ENCODE assay signal across 8 cellular contexts in genomic region chr12:49568442-49568776, GRCh38. TPM values are rescaled to one million over a fixed set of nuclear protein-coding genes. Genes with fewer than 3 reads are reported as not detected.
DNase-seq lines count a peak whose midpoint lies in the region; ATAC-seq and TF ChIP-seq lines count a peak whose summit lies in the region.

No MANE protein-coding gene starts in this region.

- no peaks in the 10 kb centered on the region for H3K27me3 Mint-ChIP-seq in activated B cell treated with CpG ODN at 0.5 μM for 24 hours

- H3K36me3 ChIP-seq in iPS-15b (ENCODE audit: control insufficient read depth, insufficient read depth, low read length) (peaks cover 6% of the 10 kb centered on the region), stomach (peaks cover 17 to 32% (median 24%) of the 10 kb centered on the region in 4 donors)

- no peak for TF ChIP-seq POLR2A in stomach (IDR thresholded peaks at IDR 0.05)

- DNase-seq in activated B cell treated with CpG ODN at 0.5 μM for 24 hours (no peak), stomach (no peak), NCI-H2107 (lab: John Stamatoyannopoulos, UW) (no peak), NCI-H1930 (lab: John Stamatoyannopoulos, UW) (no peak), Kasumi-1 (lab: John Stamatoyannopoulos, UW) (no peak)

- peaks cover 4% of the 10 kb centered on the region for H3K4me1 ChIP-seq in iPS-15b (ENCODE audit: control insufficient read depth, insufficient read depth, low read length)
- peaks cover 17 to 64% (median 40%) of the 10 kb centered on the region in 4 donors for H3K4me1 ChIP-seq in stomach

- H3K9me3 ChIP-seq in iPS-15b (ENCODE audit: control insufficient read depth, insufficient read depth, low read length) (no peaks in the 10 kb centered on the region), stomach (no peaks in the 10 kb centered on the region)

- H3K4me3 Mint-ChIP-seq in activated B cell treated with CpG ODN at 0.5 μM for 24 hours = peak overlapping the region; percentile 97

- H3K36me3 Mint-ChIP-seq in activated B cell treated with CpG ODN at 0.5 μM for 24 hours (ENCODE audit: low read depth) = peaks cover 33% of the 10 kb centered on the region

- H3K9ac ChIP-seq in iPS-15b (ENCODE audit: low read depth, low read length) = peak overlapping the region; percentile 92

- peaks cover 30% of the 10 kb centered on the region for H3K4me1 Mint-ChIP-seq in activated B cell treated with CpG ODN at 0.5 μM for 24 hours

- TF ChIP-seq CTCF in activated B cell treated with CpG ODN at 0.5 μM for 24 hours (IDR thresholded peaks at IDR 0.05) = no peak
- no peak for TF ChIP-seq CTCF in stomach (IDR thresholded peaks at IDR 0.05)

- TF ChIP-seq EP300 in stomach (IDR thresholded peaks at IDR 0.05) = no peak

- H3K27ac Mint-ChIP-seq in activated B cell treated with CpG ODN at 0.5 μM for 24 hours = peak overlapping the region; percentile 100

- H3K27me3 ChIP-seq in iPS-15b (ENCODE audit: control insufficient read depth, insufficient read depth, low read length) = no peaks in the 10 kb centered on the region
- H3K27me3 ChIP-seq in stomach = no peaks in the 10 kb centered on the region

- H3K4me3 ChIP-seq in iPS-15b (ENCODE audit: low read depth, low read length) (peak overlapping the region; percentile 97), stomach (peak overlapping the region; percentile 74 to 100 (median 97))

- ATAC-seq in GM18870 (IDR thresholded peaks at IDR 0.05; ENCODE audit: unreplicated experiment) = peak; percentile 7
- ATAC-seq in HG02885 (IDR thresholded peaks at IDR 0.05; ENCODE audit: poor library complexity, unreplicated experiment) = peak; percentile 16
- ATAC-seq in activated B cell treated with CpG ODN at 0.5 μM for 24 hours (ENCODE audit: low read depth) = peak; percentile 28

- POLR2A ChIA-PET in activated B cell treated with CpG ODN at 0.5 μM for 24 hours (lab: Charles Lee) = interaction anchor here (0.9 kb wide), 1 partner anchor 202 kb away, joined by 3 read pairs; no protein-coding TSS in a partner anchor

- no peaks in the 10 kb centered on the region for H3K9me3 Mint-ChIP-seq in activated B cell treated with CpG ODN at 0.5 μM for 24 hours

- WGBS in stomach, 5 donors = 0 to 1% (median 0%) methylated on average over 13 of the region's 13 CpGs

- intact Hi-C loops in activated B cell treated with CpG ODN at 0.5 μM for 24 hours (cut with micrococcal nuclease) (loop anchor here (1.0 to 10.0 kb wide), 3 partner anchors 55 to 256 kb away; partner anchors contain the start of genes FMNL3, NCKAP5L and PRPF40B), stomach (cut with DNase I; ENCODE audit: low total_unique reads) (no loop called here)

- CTCF ChIA-PET in activated B cell treated with CpG ODN at 0.5 μM for 24 hours (lab: Charles Lee) = no interaction called here

- peak overlapping the region in 4 of 5 donors; percentile 91 to 98 (median 94) for H3K27ac ChIP-seq in stomach

RNA-seq across cellular contexts. Expression of gene MCRS1, which starts 0.5 kb away (rescaled TPM):
- total RNA-seq in activated B cell treated with CpG ODN at 0.5 μM for 24 hours = 82.2 and 84.2 TPM in 2 replicates
- 100 to 1,000 TPM in 1 of 5 donors, 10 to 100 TPM in 4; 16.5 to 322 (median 45.6) TPM for total RNA-seq in stomach
- polyA plus RNA-seq in stomach = 10 to 100 TPM; 45.8 to 51.5 (median 51.3) TPM

RNA-seq across cellular contexts. Expression of gene KCNH3, which starts 29.6 kb away (rescaled TPM):
- 0.27 and 0.44 TPM in 2 replicates for total RNA-seq in activated B cell treated with CpG ODN at 0.5 μM for 24 hours
- under 1 TPM in 1 of 5 donors, not detected in 4; 0.55 TPM for total RNA-seq in stomach
- under 1 TPM; 0.25 to 0.61 (median 0.44) TPM for polyA plus RNA-seq in stomach

RNA-seq across cellular contexts. Expression of gene FAM186B, which starts 37.0 kb away (rescaled TPM):
- total RNA-seq in activated B cell treated with CpG ODN at 0.5 μM for 24 hours (0.93 and 1.5 TPM in 2 replicates), stomach (1 to 10 TPM in 1 of 5 donors, under 1 TPM in 2, not detected in 2; 0.18 to 7.0 (median 0.29) TPM)
- under 1 TPM in 1 of 3 donors, not detected in 2; 0.25 TPM for polyA plus RNA-seq in stomach

RNA-seq across cellular contexts. Expression of gene PRPF40B, which starts 55.0 kb away (rescaled TPM):
- total RNA-seq in activated B cell treated with CpG ODN at 0.5 μM for 24 hours (16.4 and 23.4 TPM in 2 replicates), stomach (10 to 100 TPM in 3 of 5 donors, 1 to 10 TPM in 2; 6.7 to 39.7 (median 14.0) TPM)
- polyA plus RNA-seq in stomach = 10 to 100 TPM in 2 of 3 donors, 1 to 10 TPM in 1; 6.6 to 17.4 (median 12.6) TPM
